In the genomic region with DNA sequence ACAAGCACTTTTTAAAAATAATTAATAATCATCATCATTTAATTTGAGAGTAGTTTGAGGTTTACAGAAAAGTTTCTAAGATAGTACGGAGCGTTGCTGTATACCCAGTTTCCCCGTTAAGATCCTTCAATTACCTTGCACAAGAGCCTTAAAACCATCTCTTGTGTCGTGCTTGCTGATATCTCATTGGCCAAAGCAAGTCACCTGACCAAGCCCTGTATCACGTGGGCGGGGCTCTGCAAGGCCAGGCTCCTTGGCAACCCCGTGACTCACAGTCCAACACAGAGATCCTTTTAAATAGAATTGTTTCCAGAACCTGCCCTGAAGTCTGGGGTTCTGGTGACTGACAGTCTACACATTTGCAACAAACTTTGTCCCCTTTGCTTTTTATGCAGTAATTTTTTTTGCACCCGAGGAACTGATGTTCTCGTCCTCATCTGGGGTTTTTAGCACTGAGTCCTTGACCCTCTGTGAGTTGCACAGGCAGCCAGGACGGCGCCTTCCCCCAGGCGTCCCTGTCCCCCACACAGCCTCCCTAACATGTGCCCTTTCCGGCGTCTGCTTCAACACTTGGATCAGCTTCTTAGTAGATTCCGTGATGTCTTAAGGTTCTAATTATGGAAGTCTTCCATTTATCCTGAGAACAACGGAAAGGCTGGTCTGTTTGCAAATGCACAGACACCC, we compare ENCODE assay signal across 1 cellular context.
TF ChIP-seq lines count a peak whose summit lies in the region.

No MANE protein-coding gene starts in this region.

TF ChIP-seq in K562, 482 proteins besides CTCF, POLR2A, EP300 and RAD21 (continued from another document):
- TF ChIP-seq E2F6 (IDR thresholded peaks at IDR 0.05; ENCODE audit: borderline replicate concordance in 1 of 2, extremely low read depth in 1 of 2, insufficient read depth in 1 of 2, insufficient read length in 1 of 2, low read depth in 1 of 2, low read length in 1 of 2, poor library complexity in 1 of 2, severe bottlenecking in 1 of 2) (peak; percentile 57 to 69), POLR3A (IDR thresholded peaks at IDR 0.05; ENCODE audit: borderline replicate concordance, extremely low read depth, insufficient read depth, insufficient read length) (no peak), PURB (CRISPR knock-in tag; IDR thresholded peaks at IDR 0.05; ENCODE audit: low read depth) (no peak), ZNF165 (CRISPR knock-in tag; IDR thresholded peaks at IDR 0.05; ENCODE audit: borderline replicate concordance) (no peak), EP400 (IDR thresholded peaks at IDR 0.05) (no peak)
